ENCODE assay signal across 9 cellular contexts in the genomic region with DNA sequence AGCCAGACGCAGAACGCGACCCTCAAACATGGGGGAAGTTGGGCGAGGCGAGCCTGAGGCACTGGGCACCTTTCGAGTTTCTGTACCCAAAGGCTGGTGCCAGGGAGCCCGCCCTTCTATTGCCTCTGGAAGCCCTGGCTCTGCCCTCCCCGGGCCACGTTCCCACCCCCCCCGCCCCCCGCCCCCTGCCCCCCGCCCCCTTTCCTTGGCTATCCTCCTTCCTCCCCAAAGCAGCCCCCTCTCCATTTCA. TPM values are rescaled to one million over a fixed set of nuclear protein-coding genes. Genes with fewer than 3 reads are reported as not detected.
DNase-seq lines count a peak whose midpoint lies in the region; ATAC-seq and TF ChIP-seq lines count a peak whose summit lies in the region.
"Had no signal": no experiment of that assay in that cellular context is flagged by ENCODE, and none has a peak within 500 bp of the region (broad histone marks: within the 10 kb centered on the region; RNA-seq: fewer than 3 reads in every experiment).

No MANE protein-coding gene starts in this region.

- no peaks in the 10 kb centered on the region for H3K9me3 Mint-ChIP-seq in CD8-positive, alpha-beta memory T cell
- H3K9me3 Mint-ChIP-seq in endodermal cell (no peaks in the 10 kb centered on the region), neural progenitor cell (peaks cover 2% of the 10 kb centered on the region)

- H3K4me1 Mint-ChIP-seq in CD8-positive, alpha-beta memory T cell: peaks cover 34 to 43% (median 40%) of the 10 kb centered on the region in 3 donors
- H3K4me1 Mint-ChIP-seq in endodermal cell (peaks cover 14% of the 10 kb centered on the region), neural progenitor cell (peaks cover 32% of the 10 kb centered on the region)

- ATAC-seq in HG03039 (IDR thresholded peaks at IDR 0.05; ENCODE audit: unreplicated experiment): no peak

- H3K9me3 ChIP-seq in CD8-positive, alpha-beta memory T cell (ENCODE audit: low read length): no peaks in the 10 kb centered on the region
- H3K9me3 ChIP-seq in OCI-LY3 (ENCODE audit: insufficient read depth, low read length) (no peaks in the 10 kb centered on the region), endodermal cell (ENCODE audit: control insufficient read depth, low read length) (no peaks in the 10 kb centered on the region), neural progenitor cell (ENCODE audit: low read depth) (no peaks in the 10 kb centered on the region)

- H3K4me3 Mint-ChIP-seq in CD8-positive, alpha-beta memory T cell: peak overlapping the region; percentile 90 to 97 (median 95)
- H3K4me3 Mint-ChIP-seq in endodermal cell (peak overlapping the region; percentile 93), neural progenitor cell (peak overlapping the region; percentile 92)

- H3K4me2 ChIP-seq in OCI-LY3 (ENCODE audit: low read length): peak overlapping the region; percentile 82
- H3K4me2 ChIP-seq in neural progenitor cell: peak overlapping the region; percentile 82

- CTCF ChIA-PET in CD8-positive, alpha-beta memory T cell (lab: Charles Lee): interaction anchor here (1.8 to 13.6 kb wide), 12 partner anchors 14 to 85 kb away, joined by 4 to 207 read pairs (median 11); partner anchors contain the start of genes CKS1B, FLAD1, PBXIP1 and PMVK

- H4K20me1 ChIP-seq in OCI-LY3 (ENCODE audit: insufficient read depth, low read length) (no peaks in the 10 kb centered on the region), neural progenitor cell (ENCODE audit: low read depth) (no peaks in the 10 kb centered on the region)

- peaks cover 29% of the 10 kb centered on the region for H3K79me2 ChIP-seq in OCI-LY3 (ENCODE audit: low read length)
- H3K79me2 ChIP-seq in neural progenitor cell (ENCODE audit: low read depth): peaks cover 28% of the 10 kb centered on the region

- H3K27me3 Mint-ChIP-seq in CD8-positive, alpha-beta memory T cell: no peaks in the 10 kb centered on the region
- H3K27me3 Mint-ChIP-seq in endodermal cell (ENCODE audit: insufficient read depth) (peaks cover 6% of the 10 kb centered on the region), neural progenitor cell (ENCODE audit: insufficient read depth, low read depth) (peaks cover 3% of the 10 kb centered on the region)

- WGBS in endodermal cell (ENCODE audit: insufficient coverage in 1 of 2, insufficient read length in 1 of 2), 2 experiments: 3% methylated on average over 7 of the region's 12 CpGs; no CpG with 5 or more reads in 1 of the 2 experiments

- H3K4me3 ChIP-seq in CD8-positive, alpha-beta memory T cell (ENCODE audit: low read length): peak overlapping the region; percentile 95
- H3K4me3 ChIP-seq in OCI-LY3 (ENCODE audit: low read length): peak overlapping the region; percentile 84
- H3K4me3 ChIP-seq in endodermal cell (ENCODE audit: low read length): peak overlapping the region; percentile 86
- H3K4me3 ChIP-seq in neural progenitor cell: peak overlapping the region; percentile 72

- POLR2A ChIA-PET in CD8-positive, alpha-beta memory T cell (lab: Charles Lee): interaction anchor here (0.6 to 2.8 kb wide), 4 partner anchors 17 to 80 kb away, joined by 3 to 16 read pairs (median 6); partner anchors contain the start of genes FLAD1, PBXIP1 and PMVK

- peak overlapping the region; percentile 89 for H3K9ac ChIP-seq in OCI-LY3 (ENCODE audit: low read length)
- peak overlapping the region; percentile 11 for H3K9ac ChIP-seq in endodermal cell (ENCODE audit: extremely low read depth, low read length, poor library complexity, severe bottlenecking)
- no peak overlapping the region for H3K9ac ChIP-seq in neural progenitor cell

- no peaks in the 10 kb centered on the region for H3K27me3 ChIP-seq in CD8-positive, alpha-beta memory T cell (ENCODE audit: insufficient read depth, low read length, poor library complexity, severe bottlenecking)
- no peaks in the 10 kb centered on the region for H3K27me3 ChIP-seq in OCI-LY3 (ENCODE audit: low read depth, low read length)
- H3K27me3 ChIP-seq in endodermal cell (ENCODE audit: control insufficient read depth, insufficient read depth, low read length, poor library complexity, severe bottlenecking): no peaks in the 10 kb centered on the region
- H3K27me3 ChIP-seq in neural progenitor cell: no peaks in the 10 kb centered on the region

- TF ChIP-seq CTCF in OCI-LY3 (IDR thresholded peaks at IDR 0.05; ENCODE audit: low read depth, low read length): no peak
- TF ChIP-seq CTCF in endodermal cell (conservative IDR thresholded peaks at IDR 0.05): no peak
- no peak for TF ChIP-seq CTCF in neural progenitor cell (IDR thresholded peaks at IDR 0.05)

- H3F3A ChIP-seq in neural progenitor cell (ENCODE audit: low read depth): peaks cover 43% of the 10 kb centered on the region

- H2AFZ ChIP-seq in OCI-LY3 (ENCODE audit: low read depth, low read length) (no peak overlapping the region), neural progenitor cell (replicated peaks) (no peak overlapping the region)

- DNase-seq in CD8-positive, alpha-beta memory T cell: peak in 2 of 5 donors; percentile 21 to 51
- DNase-seq in endodermal cell (no peak), neural progenitor cell (ENCODE audit: low spot score) (no peak), dermis blood vessel endothelial cell (no peak), activated gamma-delta T cell (lab: John Stamatoyannopoulos, UW) (no peak), NCI-H1092 (lab: John Stamatoyannopoulos, UW) (no peak)

- H3K27ac ChIP-seq in CD8-positive, alpha-beta memory T cell (ENCODE audit: low read depth, low read length): peak overlapping the region; percentile 90
- H3K27ac ChIP-seq in OCI-LY3 (ENCODE audit: low read length) (peak overlapping the region; percentile 95), endodermal cell (ENCODE audit: low read depth, low read length) (peak overlapping the region; percentile 83), neural progenitor cell (peak overlapping the region; percentile 41)

- H3K36me3 ChIP-seq in CD8-positive, alpha-beta memory T cell (ENCODE audit: insufficient read depth, low read length): no peaks in the 10 kb centered on the region
- H3K36me3 ChIP-seq in OCI-LY3 (replicated peaks; ENCODE audit: low read depth, low read length) (peaks cover 2% of the 10 kb centered on the region), endodermal cell (ENCODE audit: control insufficient read depth, insufficient read depth, low read length) (no peaks in the 10 kb centered on the region), neural progenitor cell (no peaks in the 10 kb centered on the region)

- H3K27ac Mint-ChIP-seq in CD8-positive, alpha-beta memory T cell: peak overlapping the region; percentile 58 to 99 (median 94)
- H3K27ac Mint-ChIP-seq in endodermal cell (peak overlapping the region; percentile 94), neural progenitor cell (peak overlapping the region; percentile 37)

- H3K36me3 Mint-ChIP-seq in CD8-positive, alpha-beta memory T cell: peaks cover 0 to 6% (median 0%) of the 10 kb centered on the region in 3 donors
- H3K36me3 Mint-ChIP-seq in endodermal cell (ENCODE audit: low read depth): no peaks in the 10 kb centered on the region
- no peaks in the 10 kb centered on the region for H3K36me3 Mint-ChIP-seq in neural progenitor cell

- peaks cover 27% of the 10 kb centered on the region for H3K4me1 ChIP-seq in CD8-positive, alpha-beta memory T cell (ENCODE audit: insufficient read depth, low read length)
- peaks cover 41% of the 10 kb centered on the region for H3K4me1 ChIP-seq in OCI-LY3 (ENCODE audit: low read length)
- peaks cover 9% of the 10 kb centered on the region for H3K4me1 ChIP-seq in endodermal cell (ENCODE audit: control insufficient read depth, insufficient read depth, low read length)
- H3K4me1 ChIP-seq in neural progenitor cell: peaks cover 20% of the 10 kb centered on the region

RNA-seq across cellular contexts. Expression of gene ZBTB7B, which starts 2.2 kb away (rescaled TPM):
- total RNA-seq in CD8-positive, alpha-beta memory T cell: 10 to 100 TPM; 33.2 to 34.7 TPM
- 3.3 TPM for polyA plus RNA-seq in CD8-positive, alpha-beta memory T cell
- total RNA-seq in endodermal cell: 10 to 100 TPM; 21.2 to 23.3 TPM
- polyA plus RNA-seq in endodermal cell (2013, experiment 1 of 2): 7.4 TPM
- polyA plus RNA-seq in endodermal cell (2013, experiment 2 of 2): 7.0 TPM
- 4.7 and 15.7 TPM in 2 replicates for total RNA-seq in neural progenitor cell (ENCODE audit: low replicate concordance)
- 16.1 and 16.2 TPM in 2 replicates for total RNA-seq in dermis blood vessel endothelial cell

RNA-seq across cellular contexts. Expression of gene LENEP, which starts 7.0 kb away (rescaled TPM):
- total RNA-seq in CD8-positive, alpha-beta memory T cell: under 1 TPM; 0.62 to 0.72 TPM
- not detected for polyA plus RNA-seq in CD8-positive, alpha-beta memory T cell
- total RNA-seq in endodermal cell (1 to 10 TPM in 1 of 2 donors, not detected in 1; 2.0 TPM), neural progenitor cell (ENCODE audit: low replicate concordance) (not detected in 2 replicates), dermis blood vessel endothelial cell (not detected in 2 replicates)
- polyA plus RNA-seq in endodermal cell (2013, experiment 1 of 2): not detected
- not detected for polyA plus RNA-seq in endodermal cell (2013, experiment 2 of 2)
- total RNA-seq: myocyte had no signal

RNA-seq across cellular contexts. Expression of gene FLAD1, which starts 17.3 kb away (rescaled TPM):
- 10 to 100 TPM; 73.7 to 76.3 TPM for total RNA-seq in CD8-positive, alpha-beta memory T cell
- 51.2 TPM for polyA plus RNA-seq in CD8-positive, alpha-beta memory T cell
- total RNA-seq in endodermal cell (10 to 100 TPM; 61.9 to 65.0 TPM), neural progenitor cell (ENCODE audit: low replicate concordance) (19.3 and 47.4 TPM in 2 replicates), dermis blood vessel endothelial cell (17.8 and 27.1 TPM in 2 replicates)
- 54.8 TPM for polyA plus RNA-seq in endodermal cell (2013, experiment 1 of 2)
- polyA plus RNA-seq in endodermal cell (2013, experiment 2 of 2): 47.4 TPM

RNA-seq across cellular contexts. Expression of gene CKS1B, which starts 25.9 kb away (rescaled TPM):
- 100 to 1,000 TPM; 125 to 126 TPM for total RNA-seq in CD8-positive, alpha-beta memory T cell
- polyA plus RNA-seq in CD8-positive, alpha-beta memory T cell: 46.8 TPM
- total RNA-seq in endodermal cell: 100 to 1,000 TPM; 145 to 229 TPM
- 355 TPM for polyA plus RNA-seq in endodermal cell (2013, experiment 1 of 2)
- polyA plus RNA-seq in endodermal cell (2013, experiment 2 of 2): 371 TPM
- total RNA-seq in neural progenitor cell (ENCODE audit: low replicate concordance): 210 and 297 TPM in 2 replicates
- 49.0 and 89.3 TPM in 2 replicates for total RNA-seq in dermis blood vessel endothelial cell

RNA-seq across cellular contexts. Expression of gene SHC1, which starts 29.9 kb away (rescaled TPM):
- total RNA-seq in CD8-positive, alpha-beta memory T cell: 10 to 100 TPM; 37.4 to 40.8 TPM
- polyA plus RNA-seq in CD8-positive, alpha-beta memory T cell: 32.7 TPM
- total RNA-seq in endodermal cell (100 to 1,000 TPM; 157 to 231 TPM), neural progenitor cell (ENCODE audit: low replicate concordance) (69.0 and 86.5 TPM in 2 replicates), dermis blood vessel endothelial cell (337 and 534 TPM in 2 replicates)
- 134 TPM for polyA plus RNA-seq in endodermal cell (2013, experiment 1 of 2)
- 135 TPM for polyA plus RNA-seq in endodermal cell (2013, experiment 2 of 2)

Comparison
In these comparisons a context has a peak if more than half of its experiments do, and no peak if none do; other contexts are left out.
1. H3K27ac ChIP-seq: peak in every context shown above with its lines; median percentile 95 in OCI-LY3; 90 in CD8-positive, alpha-beta memory T cell; 83 in endodermal cell; 41 in neural progenitor cell.
2. H3K27ac Mint-ChIP-seq: peak in every context shown above with its lines; median percentile 94 in endodermal cell; 94 in CD8-positive, alpha-beta memory T cell; 37 in neural progenitor cell.